Comparison of ENCODE assay signal across 8 cellular contexts in genomic region chr10:93495654-93496321, GRCh38. TPM values are rescaled to one million over a fixed set of nuclear protein-coding genes. Genes with fewer than 3 reads are reported as not detected.
DNase-seq lines count a peak whose midpoint lies in the region; ATAC-seq and TF ChIP-seq lines count a peak whose summit lies in the region.

No MANE protein-coding gene starts in this region.

- POLR2A ChIA-PET in activated B cell treated with CpG ODN at 0.5 μM for 24 hours (lab: Charles Lee), result interaction anchor here (0.6 to 1.2 kb wide), 5 partner anchors 8 to 908 kb away, joined by 3 to 5 read pairs (median 4); no protein-coding TSS in a partner anchor

- no peaks in the 10 kb centered on the region for H3K9me2 ChIP-seq in Loucy (replicated peaks; ENCODE audit: low read depth, low read length)

- H3K9ac ChIP-seq in Loucy (ENCODE audit: low read depth, low read length, poor library complexity, severe bottlenecking), result peak overlapping the region; percentile 97

- H4K20me1 ChIP-seq in Loucy (ENCODE audit: insufficient read depth, low read length, poor library complexity, severe bottlenecking), result peaks cover 12% of the 10 kb centered on the region
- no peaks in the 10 kb centered on the region for H4K20me1 ChIP-seq in osteoblast (ENCODE audit: insufficient read depth, low read length)

- peaks cover 44% of the 10 kb centered on the region for H3K79me2 ChIP-seq in Loucy (ENCODE audit: insufficient read depth, low read length)
- H3K79me2 ChIP-seq in osteoblast (ENCODE audit: insufficient read depth, low read length), result peaks cover 42% of the 10 kb centered on the region

- no peaks in the 10 kb centered on the region for H3K27me3 ChIP-seq in Loucy (ENCODE audit: insufficient read depth, low read length, poor library complexity, severe bottlenecking)
- no peaks in the 10 kb centered on the region for H3K27me3 ChIP-seq in osteoblast (ENCODE audit: insufficient read depth, low read length)

- H3K9me3 ChIP-seq in Loucy (ENCODE audit: insufficient read depth, low read depth, low read length), result no peaks in the 10 kb centered on the region
- H3K9me3 ChIP-seq in osteoblast (ENCODE audit: low read depth, low read length), result no peaks in the 10 kb centered on the region

- no peaks in the 10 kb centered on the region for H3K36me3 Mint-ChIP-seq in activated B cell treated with CpG ODN at 0.5 μM for 24 hours (ENCODE audit: low read depth)

- H3K27me3 Mint-ChIP-seq in activated B cell treated with CpG ODN at 0.5 μM for 24 hours, result peaks cover under 1% of the 10 kb centered on the region

- intact Hi-C loops in activated B cell treated with CpG ODN at 0.5 μM for 24 hours (cut with micrococcal nuclease), result loop anchor here (1.0 to 10.0 kb wide), 5 partner anchors 13 to 1049 kb away; partner anchors contain the start of genes FRA10AC1, HELLS and MYOF

- peak; percentile 10 for ATAC-seq in activated B cell treated with CpG ODN at 0.5 μM for 24 hours (ENCODE audit: low read depth)

- H2AFZ ChIP-seq in Loucy (ENCODE audit: low read length), result peak overlapping the region; percentile 98
- H2AFZ ChIP-seq in osteoblast (ENCODE audit: low read length), result peak overlapping the region; percentile 99

- peak overlapping the region; percentile 74 for H3K27ac Mint-ChIP-seq in activated B cell treated with CpG ODN at 0.5 μM for 24 hours

- CTCF ChIA-PET in activated B cell treated with CpG ODN at 0.5 μM for 24 hours (lab: Charles Lee), result interaction anchor here (1.6 to 2.0 kb wide), 2 partner anchors 13 to 119 kb away, joined by 9 to 11 read pairs; partner anchors contain the start of gene MYOF

- H3K27ac ChIP-seq in osteoblast (ENCODE audit: low read depth, low read length), result peak overlapping the region; percentile 71

- TF ChIP-seq CTCF in Loucy (conservative IDR thresholded peaks at IDR 0.05; ENCODE audit: low read length) (no peak), activated B cell treated with CpG ODN at 0.5 μM for 24 hours (IDR thresholded peaks at IDR 0.05) (no peak), fibroblast of mammary gland (conservative IDR thresholded peaks at IDR 0.05; ENCODE audit: control insufficient read depth, insufficient read depth, low read depth, low read length) (no peak), osteoblast (IDR thresholded peaks at IDR 0.05; ENCODE audit: extremely low read depth, low read depth, low read length) (no peak)

- peak; percentile 9 for DNase-seq in activated T-cell treated with anti-CD3 and anti-CD28 coated beads for 4 hours
- DNase-seq in activated T-cell treated with anti-CD3 and anti-CD28 coated beads, Interleukin-2, amount 50 U/mL, for 1 hour, result no peak
- DNase-seq in HCEC 1CT, result peak; percentile 32
- no peak for DNase-seq in activated B cell treated with CpG ODN at 0.5 μM for 24 hours
- peak; percentile 51 for DNase-seq in fibroblast of mammary gland (ENCODE audit: low read depth)
- peak; percentile 74 for DNase-seq in osteoblast (ENCODE audit: insufficient read length, low spot score, missing footprints)
- no peak for DNase-seq in effector CD8-positive, alpha-beta T cell (lab: John Stamatoyannopoulos, UW)

- peaks cover 16% of the 10 kb centered on the region for H3K4me1 Mint-ChIP-seq in activated B cell treated with CpG ODN at 0.5 μM for 24 hours

- no peaks in the 10 kb centered on the region for H3F3A ChIP-seq in Loucy (ENCODE audit: low read depth)

- H3K4me3 ChIP-seq in Loucy (ENCODE audit: low read length, poor library complexity, severe bottlenecking), result peak overlapping the region; percentile 89
- peak overlapping the region; percentile 88 for H3K4me3 ChIP-seq in fibroblast of mammary gland (ENCODE audit: control insufficient read depth, low read depth, low read length)
- H3K4me3 ChIP-seq in osteoblast (ENCODE audit: insufficient read depth, low read length), result peak overlapping the region; percentile 89

- H3K36me3 ChIP-seq in Loucy (ENCODE audit: insufficient read depth, low read length) (no peaks in the 10 kb centered on the region), osteoblast (ENCODE audit: insufficient read depth, low read length) (no peaks in the 10 kb centered on the region)

- H3K9me3 Mint-ChIP-seq in activated B cell treated with CpG ODN at 0.5 μM for 24 hours, result no peaks in the 10 kb centered on the region

- H3K4me1 ChIP-seq in Loucy (ENCODE audit: insufficient read depth, low read length, poor library complexity, severe bottlenecking) (peaks cover 37% of the 10 kb centered on the region), osteoblast (ENCODE audit: insufficient read depth, low read length) (peaks cover 11% of the 10 kb centered on the region)

- H3K4me3 Mint-ChIP-seq in activated B cell treated with CpG ODN at 0.5 μM for 24 hours, result peak overlapping the region; percentile 92

- H3K4me2 ChIP-seq in Loucy (ENCODE audit: low read depth, low read length, poor library complexity, severe bottlenecking) (peak overlapping the region; percentile 73), osteoblast (ENCODE audit: insufficient read depth, low read length) (peak overlapping the region; percentile 93)

RNA-seq across cellular contexts. Expression of gene CEP55, which starts 0.6 kb away (rescaled TPM):
- 0.95 and 1.6 TPM in 2 replicates for total RNA-seq in activated B cell treated with CpG ODN at 0.5 μM for 24 hours
- total RNA-seq in osteoblast, result 4.7 TPM in 2 replicates

RNA-seq across cellular contexts. Expression of gene MYOF, which starts 13.7 kb away (rescaled TPM):
- total RNA-seq in activated B cell treated with CpG ODN at 0.5 μM for 24 hours (0.09 and 0.15 TPM in 2 replicates), osteoblast (352 and 379 TPM in 2 replicates)

Comparison
In these comparisons a context has a peak if more than half of its experiments do, and no peak if none do; other contexts are left out.
1. DNase-seq: peak in activated T-cell treated with anti-CD3 and anti-CD28 coated beads for 4 hours (single experiment), HCEC 1CT (single experiment), fibroblast of mammary gland (single experiment) and osteoblast (single experiment); none in activated T-cell treated with anti-CD3 and anti-CD28 coated beads, Interleukin-2, amount 50 U/mL, for 1 hour (single experiment), activated B cell treated with CpG ODN at 0.5 μM for 24 hours (single experiment) and effector CD8-positive, alpha-beta T cell (single experiment).
2. RNA of gene MYOF, which starts 13.7 kb away (total RNA-seq): 352 to 379 TPM in osteoblast; 0.09 to 0.15 TPM in activated B cell treated with CpG ODN at 0.5 μM for 24 hours; every median in the first group is over 100 times any median in the second.
3. Peak in every context shown above with its lines, with median percentiles within 50 percentile points of each other: H3K4me3 ChIP-seq.